ENCODE assay signal across 20 cellular contexts in the genomic region with DNA sequence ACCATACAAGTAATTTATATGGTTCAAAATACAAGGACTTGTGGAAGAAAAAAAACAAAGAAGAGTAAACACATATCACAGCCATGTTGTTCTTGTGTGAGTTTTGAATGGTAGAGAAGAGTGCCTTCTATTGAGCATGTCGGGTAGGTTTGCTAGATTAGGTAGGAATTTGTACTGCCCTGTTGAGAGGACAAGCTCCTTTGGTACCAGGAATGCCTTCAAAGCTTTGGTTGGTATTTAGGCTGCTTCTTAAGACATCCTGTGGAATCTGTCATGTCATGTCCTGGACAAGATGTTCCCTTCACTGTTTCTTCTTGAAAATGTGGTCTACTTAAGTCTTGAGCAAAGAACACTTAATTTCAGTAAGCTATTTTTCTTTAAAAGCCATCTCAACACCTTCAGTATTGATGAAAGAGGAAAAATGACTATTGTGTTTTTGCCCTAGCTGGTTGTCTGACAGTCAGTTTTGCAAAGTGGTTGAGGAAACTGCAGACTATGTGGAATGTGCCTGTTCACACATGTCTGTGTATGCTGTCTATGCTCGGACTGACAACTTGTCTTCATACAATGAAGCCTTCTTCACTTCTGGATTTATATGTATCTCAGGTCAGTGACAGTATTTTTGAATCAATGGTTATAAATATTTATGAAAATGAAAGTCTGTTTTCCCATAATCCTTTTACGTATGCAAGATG.
"Had no signal": no experiment of that assay in that cellular context is flagged by ENCODE, and none has a peak within 500 bp of the region (broad histone marks: within the 10 kb centered on the region; RNA-seq: fewer than 3 reads in every experiment).

No MANE protein-coding gene starts in this region.

- H3K27me3 Mint-ChIP-seq: central memory CD8-positive, alpha-beta T cell; type B pancreatic cell had no signal

- H3K36me3 Mint-ChIP-seq: naive B cell, type B pancreatic cell had no signal

- ATAC-seq: left lobe of liver had no signal

- H3K9me3 Mint-ChIP-seq: central memory CD8-positive, alpha-beta T cell; naive B cell; nephron; type B pancreatic cell had no signal

- H3K4me3 Mint-ChIP-seq: central memory CD8-positive, alpha-beta T cell; naive B cell; nephron; type B pancreatic cell had no signal

- H3K4me1 Mint-ChIP-seq: central memory CD8-positive, alpha-beta T cell; naive B cell; nephron had no signal

- H3K4me1 ChIP-seq: sigmoid colon, stomach, uterus had no signal

- H3K9me3 ChIP-seq: neutrophil, sigmoid colon, stomach, uterus had no signal

- H3K27me3 ChIP-seq: neutrophil, sigmoid colon, stomach, uterus had no signal

- DNase-seq: effector memory CD4-positive, alpha-beta T cell; foreskin melanocyte; head of caudate nucleus; hippocampal formation; midbrain; naive B cell; posterior cingulate gyrus; sigmoid colon; small intestine; stimulated activated CD4-positive, alpha-beta T cell treated with anti-CD3 and anti-CD28 coated beads, Interleukin-12 subunit alpha, Interleukin-12 subunit beta, amount 100 ng/mL, for 4 hours; stimulated activated naive CD4-positive, alpha-beta T cell; stomach; substantia nigra; uterus had no signal

- FAIRE-seq: endometrium, small intestine had no signal

- H3K4me3 ChIP-seq: sigmoid colon, stomach, uterus had no signal

- H3K27ac Mint-ChIP-seq: naive B cell, nephron, type B pancreatic cell had no signal

- H3K27ac ChIP-seq: neutrophil, sigmoid colon, stomach, uterus had no signal

- H3K36me3 ChIP-seq: neutrophil, sigmoid colon, stomach, uterus had no signal
